ENCODE assay signal across 24 cellular contexts in genomic region chr9:117839862-117840261, GRCh38.
"Had no signal": no experiment of that assay in that cellular context is flagged by ENCODE, and none has a peak within 500 bp of the region (broad histone marks: within the 10 kb centered on the region; RNA-seq: fewer than 3 reads in every experiment).

No MANE protein-coding gene starts in this region.

- H3K4me3 Mint-ChIP-seq: activated CD8-positive, alpha-beta T cell treated with anti-CD3 and anti-CD28 coated beads for 36 hours; activated naive CD4-positive, alpha-beta T cell treated with anti-CD3 and anti-CD28 coated beads, Interleukin-2, amount 50 U/mL, for 24 hours; activated T-helper 1 cell treated with anti-CD3 and anti-CD28 coated beads, Interleukin-12 subunit alpha, Interleukin-12 subunit beta, Interleukin-2, Interleukin-4 antibody, amounts not matched to agents 30 ng/mL and 10 ng/mL and 1 ng/mL, durations not matched to agents 14 hours and 24 hours and 36 hours; T-helper 1 cell treated with Interleukin-12 subunit alpha and Interleukin-12 subunit beta and Interleukin-4 antibody, amounts not matched to agents 30 μg/mL and 1 μg/mL, for 36 hours had no signal

- DNase-seq: activated CD4-positive, alpha-beta T cell treated with anti-CD3 and anti-CD28 coated beads for 4 hours; activated CD8-positive, alpha-beta memory T cell treated with anti-CD3 and anti-CD28 coated beads, Interleukin-2, amount 50 U/mL, for 4 hours; activated CD8-positive, alpha-beta T cell treated with anti-CD3 and anti-CD28 coated beads for 36 hours; activated effector memory CD4-positive, alpha-beta T cell treated with Interleukin-2 at 50 U/mL for 16 hours; activated naive CD4-positive, alpha-beta T cell; activated T-cell treated with anti-CD3 and anti-CD28 coated beads, Interleukin-2, amount 50 U/mL, for 1 hour; aorta; caudate nucleus; MM.1S; NCI-H1105; NCI-H1436; NCI-H1694 treated with DMSO at 0.1 percent for 48 hours; NCI-H2029 treated with DMSO at 0.1 percent for 48 hours; NCI-H510A treated with DMSO at 0.1 percent for 48 hours; NCI-H69; PC-3; SHP77 had no signal

- H3K27ac ChIP-seq: breast epithelium, SJSA1 had no signal

- ATAC-seq: activated CD4-positive, CD25-positive, alpha-beta regulatory T cell treated with anti-CD3 and anti-CD28 coated beads, Interleukin-2, amount 50 U/mL, for 24 hours; activated CD8-positive, alpha-beta T cell treated with anti-CD3 and anti-CD28 coated beads for 36 hours; PC-3 had no signal

- H3K36me3 ChIP-seq: breast epithelium, SJSA1 had no signal

- H3K4me1 ChIP-seq: breast epithelium, SJSA1 had no signal

- H3K36me3 Mint-ChIP-seq: activated naive CD4-positive, alpha-beta T cell treated with anti-CD3 and anti-CD28 coated beads, Interleukin-2, amount 50 U/mL, for 24 hours had no signal

- H3K27me3 ChIP-seq: breast epithelium, SJSA1 had no signal

- H3K9me3 Mint-ChIP-seq: activated naive CD4-positive, alpha-beta T cell treated with anti-CD3 and anti-CD28 coated beads, Interleukin-2, amount 50 U/mL, for 24 hours; activated T-helper 1 cell treated with anti-CD3 and anti-CD28 coated beads, Interleukin-12 subunit alpha, Interleukin-12 subunit beta, Interleukin-2, Interleukin-4 antibody, amounts not matched to agents 30 ng/mL and 10 ng/mL and 1 ng/mL, durations not matched to agents 14 hours and 24 hours and 36 hours; T-helper 1 cell treated with Interleukin-12 subunit alpha and Interleukin-12 subunit beta and Interleukin-4 antibody, amounts not matched to agents 30 μg/mL and 1 μg/mL, for 36 hours had no signal

- H3K4me3 ChIP-seq: breast epithelium, SJSA1 had no signal

- FAIRE-seq: RCC 7860 had no signal

- H3K9me3 ChIP-seq: breast epithelium, SJSA1 had no signal

- H3K27ac Mint-ChIP-seq: activated CD8-positive, alpha-beta T cell treated with anti-CD3 and anti-CD28 coated beads for 36 hours; activated naive CD4-positive, alpha-beta T cell treated with anti-CD3 and anti-CD28 coated beads, Interleukin-2, amount 50 U/mL, for 24 hours; activated T-helper 1 cell treated with anti-CD3 and anti-CD28 coated beads, Interleukin-12 subunit alpha, Interleukin-12 subunit beta, Interleukin-2, Interleukin-4 antibody, amounts not matched to agents 30 ng/mL and 10 ng/mL and 1 ng/mL, durations not matched to agents 14 hours and 24 hours and 36 hours; T-helper 1 cell treated with Interleukin-12 subunit alpha and Interleukin-12 subunit beta and Interleukin-4 antibody, amounts not matched to agents 30 μg/mL and 1 μg/mL, for 36 hours had no signal
